20 cellular contexts compared by ENCODE assay signal in the genomic region with DNA sequence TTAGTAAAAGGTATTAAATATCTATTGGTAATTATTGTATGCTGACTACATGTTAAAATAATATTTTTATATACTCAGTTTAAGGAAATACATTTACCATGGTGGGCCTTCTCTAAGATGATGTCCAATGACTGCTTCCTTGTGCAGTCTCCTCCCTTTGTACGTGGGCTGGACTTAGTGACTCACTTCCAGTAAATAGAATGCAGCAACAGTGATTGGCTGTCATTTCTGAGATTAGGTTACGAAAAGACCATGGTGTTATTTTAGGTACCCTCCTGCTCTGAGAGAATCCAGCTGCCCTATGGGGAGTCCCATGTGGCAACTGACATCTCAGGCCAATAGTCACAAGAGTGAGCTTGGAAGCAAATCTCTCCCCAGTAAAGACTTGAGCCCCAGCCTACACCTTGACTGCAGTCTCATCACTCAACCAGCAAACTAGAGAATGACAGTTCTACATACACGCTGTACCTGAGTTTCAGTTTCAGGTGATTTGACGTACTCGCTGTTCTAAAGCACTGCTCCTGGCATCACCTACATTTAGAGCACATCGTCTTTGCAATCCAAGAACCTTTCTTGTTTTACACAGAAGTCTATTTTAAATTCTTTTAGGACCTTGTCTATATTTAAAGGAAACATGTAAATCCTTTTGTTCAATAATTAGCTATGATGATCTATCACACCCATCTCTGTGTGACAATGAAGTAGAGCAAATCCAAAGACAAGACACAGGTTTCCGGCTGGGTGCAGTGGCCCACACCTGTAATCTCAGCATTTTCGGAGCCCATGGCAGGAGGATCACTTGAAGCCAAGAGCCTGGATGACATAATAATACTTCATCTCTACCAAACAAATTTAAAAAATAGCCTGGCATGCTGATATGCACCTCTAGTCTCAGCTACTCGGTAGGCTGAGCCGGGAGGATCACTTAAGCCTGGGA.
DNase-seq lines count a peak whose midpoint lies in the region; ATAC-seq, FAIRE-seq and TF ChIP-seq lines count a peak whose summit lies in the region.
"Had no signal": no experiment of that assay in that cellular context is flagged by ENCODE, and none has a peak within 500 bp of the region (broad histone marks: within the 10 kb centered on the region; RNA-seq: fewer than 3 reads in every experiment).

No MANE protein-coding gene starts in this region.

- H3K4me3 Mint-ChIP-seq in IgD-negative memory B cell (peak overlapping the region; percentile 76 to 91 (median 84)), memory B cell (peak overlapping the region; percentile 75)
- H3K4me3 Mint-ChIP-seq: activated CD4-positive, alpha-beta memory T cell treated with anti-CD3 and anti-CD28 coated beads, Interleukin-2, amount 10 ng/mL, durations not matched to agents 7 days and 5 days; activated naive CD4-positive, alpha-beta T cell treated with anti-CD3 and anti-CD28 coated beads, Interleukin-2, amount 50 U/mL, for 24 hours; stimulated activated effector memory CD8-positive, alpha-beta T cell treated with anti-CD3 and anti-CD28 coated beads, Interleukin-12 subunit alpha, Interleukin-12 subunit beta, amount 100 ng/mL, for 72 hours; T-cell had no signal

- no peaks in the 10 kb centered on the region for H3K36me3 ChIP-seq in thyroid gland
- H3K36me3 ChIP-seq: tibial nerve had no signal

- no peak for TF ChIP-seq POLR2A in thyroid gland (IDR thresholded peaks at IDR 0.05)

- H3K27me3 ChIP-seq in thyroid gland: no peaks in the 10 kb centered on the region
- H3K27me3 ChIP-seq: tibial nerve had no signal

- H3K9me3 Mint-ChIP-seq in IgD-negative memory B cell (no peaks in the 10 kb centered on the region), memory B cell (no peaks in the 10 kb centered on the region)
- H3K9me3 Mint-ChIP-seq: activated CD4-positive, alpha-beta memory T cell treated with anti-CD3 and anti-CD28 coated beads, Interleukin-2, amount 10 ng/mL, durations not matched to agents 7 days and 5 days had no signal

- peak; percentile 51 for ATAC-seq in GM21360 (IDR thresholded peaks at IDR 0.05; ENCODE audit: unreplicated experiment)
- peak; percentile 86 for ATAC-seq in memory B cell (ENCODE audit: low read depth)
- no peak for ATAC-seq in omental fat pad (ENCODE audit: low FRiP score)
- ATAC-seq: stimulated activated effector memory CD8-positive, alpha-beta T cell treated with anti-CD3 and anti-CD28 coated beads, Interleukin-12 subunit alpha, Interleukin-12 subunit beta, amount 100 ng/mL, for 72 hours; T-cell had no signal

- H3K4me1 Mint-ChIP-seq in IgD-negative memory B cell (peaks cover 42 to 70% (median 53%) of the 10 kb centered on the region in 3 donors), memory B cell (peaks cover 50% of the 10 kb centered on the region)
- H3K4me1 Mint-ChIP-seq: activated CD4-positive, alpha-beta memory T cell treated with anti-CD3 and anti-CD28 coated beads, Interleukin-2, amount 10 ng/mL, durations not matched to agents 7 days and 5 days; activated naive CD4-positive, alpha-beta T cell treated with anti-CD3 and anti-CD28 coated beads, Interleukin-2, amount 50 U/mL, for 24 hours; stimulated activated effector memory CD8-positive, alpha-beta T cell treated with anti-CD3 and anti-CD28 coated beads, Interleukin-12 subunit alpha, Interleukin-12 subunit beta, amount 100 ng/mL, for 72 hours; T-cell had no signal

- H3K27me3 Mint-ChIP-seq in IgD-negative memory B cell (no peaks in the 10 kb centered on the region), memory B cell (no peaks in the 10 kb centered on the region)
- H3K27me3 Mint-ChIP-seq: activated CD4-positive, alpha-beta memory T cell treated with anti-CD3 and anti-CD28 coated beads, Interleukin-2, amount 10 ng/mL, durations not matched to agents 7 days and 5 days; activated naive CD4-positive, alpha-beta T cell treated with anti-CD3 and anti-CD28 coated beads, Interleukin-2, amount 50 U/mL, for 24 hours; T-cell had no signal

- no peak for TF ChIP-seq CTCF in GM12865 (IDR thresholded peaks at IDR 0.05; ENCODE audit: insufficient read depth, low read depth, low read length, missing control alignments)
- no peak for TF ChIP-seq CTCF in thyroid gland (IDR thresholded peaks at IDR 0.05)
- TF ChIP-seq CTCF in omental fat pad (IDR thresholded peaks at IDR 0.05): no peak

- peaks cover 2% of the 10 kb centered on the region for H3K36me3 Mint-ChIP-seq in IgD-negative memory B cell
- H3K36me3 Mint-ChIP-seq in memory B cell: peaks cover 16% of the 10 kb centered on the region
- H3K36me3 Mint-ChIP-seq: activated naive CD4-positive, alpha-beta T cell treated with anti-CD3 and anti-CD28 coated beads, Interleukin-2, amount 50 U/mL, for 24 hours; stimulated activated effector memory CD8-positive, alpha-beta T cell treated with anti-CD3 and anti-CD28 coated beads, Interleukin-12 subunit alpha, Interleukin-12 subunit beta, amount 100 ng/mL, for 72 hours; T-cell had no signal

- intact Hi-C loops in thyroid gland (cut with DNase I): loop anchor here (10.0 kb wide), 1 partner anchor 90 kb away; the partner anchor contains the start of gene COBLL1

- no peak for FAIRE-seq in urothelium cell line (lab: Jason Lieb, UNC)

- 95 to 98% methylated on average over 10 of the region's 10 CpGs for WGBS in thyroid gland, 2 donors

- peaks cover 0 to 4% of the 10 kb centered on the region in 2 donors for H3K4me1 ChIP-seq in thyroid gland

- H3K9me3 ChIP-seq in thyroid gland: no peaks in the 10 kb centered on the region
- H3K9me3 ChIP-seq: tibial nerve had no signal

- DNase-seq in GM12865 (ENCODE audit: low read depth): peak; percentile 20
- peak in 1 of 2 donors; percentile 43 for DNase-seq in memory B cell (ENCODE audit: low spot score in 2 of 2)
- no peak for DNase-seq in thyroid gland
- DNase-seq in omental fat pad (ENCODE audit: low spot score): no peak
- no peak for DNase-seq in medulla oblongata (ENCODE audit: extremely low spot score)
- no peak for DNase-seq in urothelium cell line (ENCODE audit: low spot score)
- DNase-seq: activated CD4-positive, alpha-beta memory T cell treated with anti-CD3 and anti-CD28 coated beads, Interleukin-2, amount 10 ng/mL, durations not matched to agents 7 days and 5 days; activated T-cell treated with anti-CD3 and anti-CD28 coated beads, Interleukin-2, amount 50 U/mL, for 48 hours; C1 segment of cervical spinal cord; DMS 273 treated with DMSO at 0.1 percent for 48 hours; hypothalamus; NCI-H1694 treated with DMSO at 0.1 percent for 48 hours; NCI-H446 treated with DMSO at 0.1 percent for 48 hours; SHP77; T-cell had no signal

- H3K27ac Mint-ChIP-seq in IgD-negative memory B cell (peak overlapping the region; percentile 85 to 98 (median 97)), memory B cell (peak overlapping the region; percentile 96)
- H3K27ac Mint-ChIP-seq: activated CD4-positive, alpha-beta memory T cell treated with anti-CD3 and anti-CD28 coated beads, Interleukin-2, amount 10 ng/mL, durations not matched to agents 7 days and 5 days; activated naive CD4-positive, alpha-beta T cell treated with anti-CD3 and anti-CD28 coated beads, Interleukin-2, amount 50 U/mL, for 24 hours; stimulated activated effector memory CD8-positive, alpha-beta T cell treated with anti-CD3 and anti-CD28 coated beads, Interleukin-12 subunit alpha, Interleukin-12 subunit beta, amount 100 ng/mL, for 72 hours; T-cell had no signal

- H3K4me3 ChIP-seq in GM12865 (ENCODE audit: low read depth, low read length) (no peak overlapping the region), thyroid gland (replicated peaks in 1 of 3) (no peak overlapping the region)
- H3K4me3 ChIP-seq: tibial nerve had no signal

- no peak overlapping the region for H3K27ac ChIP-seq in thyroid gland
